ENCODE assay signal across 1 cellular context in the genomic region with DNA sequence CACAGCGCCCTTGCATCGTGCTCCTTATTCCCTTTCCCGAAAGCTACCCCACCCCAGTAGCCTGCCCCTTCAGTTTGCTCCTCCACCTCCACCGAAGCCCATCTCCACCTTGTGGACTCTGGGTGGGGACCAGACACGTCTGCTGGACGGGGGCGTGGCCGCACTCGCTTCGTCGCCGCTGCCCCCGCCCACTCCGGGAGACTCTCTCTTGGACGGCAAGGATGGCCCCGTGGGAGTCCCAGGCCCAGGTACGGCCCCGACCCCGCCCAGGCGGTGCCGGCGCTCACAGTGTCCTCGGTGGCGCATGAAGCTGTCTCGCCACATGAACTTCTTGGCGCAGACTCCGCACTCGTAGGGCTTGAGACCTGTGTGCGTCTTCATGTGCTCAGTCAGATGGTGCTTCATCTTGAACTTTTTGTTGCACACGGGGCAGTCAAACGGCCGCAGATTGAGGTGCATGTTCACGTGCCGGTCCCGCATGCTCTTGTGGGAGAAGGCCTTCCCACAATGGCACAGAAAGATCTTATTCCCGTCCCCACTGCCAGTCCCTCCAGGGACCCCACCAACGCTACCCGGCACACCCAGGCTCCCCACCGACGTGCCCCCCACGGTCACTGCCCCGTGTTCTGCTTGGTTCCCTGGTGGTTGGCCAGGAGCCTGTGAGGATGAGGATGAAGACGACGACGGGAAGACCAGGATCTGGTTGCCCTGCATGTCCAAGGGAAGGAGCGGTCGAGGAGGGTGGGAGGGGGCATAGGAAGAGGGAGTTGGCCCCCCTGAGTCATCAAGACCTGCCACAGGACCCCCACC.
A peak's percentile ranks its signal among the peaks of the same experiment; 100 is the strongest.
TF ChIP-seq lines count a peak whose summit lies in the region.

No MANE protein-coding gene starts in this region.

TF ChIP-seq in HepG2, 621 proteins besides CTCF, POLR2A, EP300 and RAD21 (continued from another document):
- TF ChIP-seq, protein P1, sequence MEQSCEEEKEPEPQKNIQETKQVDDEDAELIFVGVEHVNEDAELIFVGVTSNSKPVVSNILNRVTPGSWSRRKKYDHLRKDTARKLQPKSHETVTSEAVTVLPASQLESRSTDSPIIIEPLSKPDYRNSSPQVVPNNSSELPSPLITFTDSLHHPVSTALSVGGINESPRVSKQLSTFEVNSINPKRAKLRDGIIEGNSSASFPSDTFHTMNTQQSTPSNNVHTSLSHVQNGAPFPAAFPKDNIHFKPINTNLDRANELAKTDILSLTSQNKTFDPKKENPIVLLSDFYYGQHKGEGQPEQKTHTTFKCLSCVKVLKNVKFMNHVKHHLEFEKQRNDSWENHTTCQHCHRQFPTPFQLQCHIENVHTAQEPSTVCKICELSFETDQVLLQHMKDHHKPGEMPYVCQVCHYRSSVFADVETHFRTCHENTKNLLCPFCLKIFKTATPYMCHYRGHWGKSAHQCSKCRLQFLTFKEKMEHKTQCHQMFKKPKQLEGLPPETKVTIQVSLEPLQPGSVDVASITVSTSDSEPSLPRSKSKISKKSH (CRISPR knock-in tag; IDR thresholded peaks at IDR 0.05; ENCODE audit: borderline replicate concordance): 0 out of 2 replicates have a peak, but pooled peaks have one; percentile 38
- TF ChIP-seq ZNF589 (CRISPR knock-in tag; conservative IDR thresholded peaks at IDR 0.05) (0 out of 2 replicates have a peak, but pooled peaks have one; percentile 68), HOXA3 (CRISPR knock-in tag; IDR thresholded peaks at IDR 0.05) (no peak; the same call in 1 of the 2 replicates), ZNF382 (CRISPR knock-in tag; IDR thresholded peaks at IDR 0.05; ENCODE audit: borderline replicate concordance) (no peak), CEBPB (IDR thresholded peaks at IDR 0.05; ENCODE audit: borderline replicate concordance, low read depth, low read length) (no peak), AGO2 (optimal IDR thresholded peaks at IDR 0.05; ENCODE audit: low read depth, low read length) (peak; percentile 94), MED1 (CRISPR knock-in tag; IDR thresholded peaks at IDR 0.05) (no peak), XRCC5 (optimal IDR thresholded peaks at IDR 0.05; ENCODE audit: low read length) (no peak), ARNT (IDR thresholded peaks at IDR 0.05) (no peak), ZNF441 (CRISPR knock-in tag; IDR thresholded peaks at IDR 0.05; ENCODE audit: borderline replicate concordance) (no peak), RELA (CRISPR knock-in tag; IDR thresholded peaks at IDR 0.05) (no peak), SAP130 (CRISPR knock-in tag; IDR thresholded peaks at IDR 0.05; ENCODE audit: low read depth) (no peak), NR2F1 (CRISPR knock-in tag; IDR thresholded peaks at IDR 0.05) (no peak), KLF9 (CRISPR knock-in tag; IDR thresholded peaks at IDR 0.05; ENCODE audit: low read depth) (no peak), FOXJ3 (CRISPR knock-in tag; IDR thresholded peaks at IDR 0.05; ENCODE audit: borderline replicate concordance) (no peak), ZNF468 (CRISPR knock-in tag; IDR thresholded peaks at IDR 0.05) (no peak), KLF13 (CRISPR knock-in tag; IDR thresholded peaks at IDR 0.05) (no peak), YY1 (IDR thresholded peaks at IDR 0.05; ENCODE audit: insufficient read depth, insufficient replicate concordance, low read depth, low read length) (no peak), ZKSCAN8 (CRISPR knock-in tag; IDR thresholded peaks at IDR 0.05; ENCODE audit: borderline replicate concordance) (no peak), EED (CRISPR knock-in tag; IDR thresholded peaks at IDR 0.05) (no peak), RXRB (CRISPR knock-in tag; IDR thresholded peaks at IDR 0.05; ENCODE audit: borderline replicate concordance) (no peak), EZH2 (conservative IDR thresholded peaks at IDR 0.05; ENCODE audit: low read depth, low read length) (no peak), TCF7L2 (IDR thresholded peaks at IDR 0.05; ENCODE audit: low read depth, low read length) (no peak)
- TF ChIP-seq, protein P2, sequence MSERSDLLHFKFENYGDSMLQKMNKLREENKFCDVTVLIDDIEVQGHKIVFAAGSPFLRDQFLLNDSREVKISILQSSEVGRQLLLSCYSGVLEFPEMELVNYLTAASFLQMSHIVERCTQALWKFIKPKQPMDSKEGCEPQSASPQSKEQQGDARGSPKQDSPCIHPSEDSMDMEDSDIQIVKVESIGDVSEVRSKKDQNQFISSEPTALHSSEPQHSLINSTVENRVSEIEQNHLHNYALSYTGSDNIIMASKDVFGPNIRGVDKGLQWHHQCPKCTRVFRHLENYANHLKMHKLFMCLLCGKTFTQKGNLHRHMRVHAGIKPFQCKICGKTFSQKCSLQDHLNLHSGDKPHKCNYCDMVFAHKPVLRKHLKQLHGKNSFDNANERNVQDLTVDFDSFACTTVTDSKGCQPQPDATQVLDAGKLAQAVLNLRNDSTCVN (CRISPR knock-in tag; IDR thresholded peaks at IDR 0.05; ENCODE audit: borderline replicate concordance): no peak
- TF ChIP-seq, protein P3, sequence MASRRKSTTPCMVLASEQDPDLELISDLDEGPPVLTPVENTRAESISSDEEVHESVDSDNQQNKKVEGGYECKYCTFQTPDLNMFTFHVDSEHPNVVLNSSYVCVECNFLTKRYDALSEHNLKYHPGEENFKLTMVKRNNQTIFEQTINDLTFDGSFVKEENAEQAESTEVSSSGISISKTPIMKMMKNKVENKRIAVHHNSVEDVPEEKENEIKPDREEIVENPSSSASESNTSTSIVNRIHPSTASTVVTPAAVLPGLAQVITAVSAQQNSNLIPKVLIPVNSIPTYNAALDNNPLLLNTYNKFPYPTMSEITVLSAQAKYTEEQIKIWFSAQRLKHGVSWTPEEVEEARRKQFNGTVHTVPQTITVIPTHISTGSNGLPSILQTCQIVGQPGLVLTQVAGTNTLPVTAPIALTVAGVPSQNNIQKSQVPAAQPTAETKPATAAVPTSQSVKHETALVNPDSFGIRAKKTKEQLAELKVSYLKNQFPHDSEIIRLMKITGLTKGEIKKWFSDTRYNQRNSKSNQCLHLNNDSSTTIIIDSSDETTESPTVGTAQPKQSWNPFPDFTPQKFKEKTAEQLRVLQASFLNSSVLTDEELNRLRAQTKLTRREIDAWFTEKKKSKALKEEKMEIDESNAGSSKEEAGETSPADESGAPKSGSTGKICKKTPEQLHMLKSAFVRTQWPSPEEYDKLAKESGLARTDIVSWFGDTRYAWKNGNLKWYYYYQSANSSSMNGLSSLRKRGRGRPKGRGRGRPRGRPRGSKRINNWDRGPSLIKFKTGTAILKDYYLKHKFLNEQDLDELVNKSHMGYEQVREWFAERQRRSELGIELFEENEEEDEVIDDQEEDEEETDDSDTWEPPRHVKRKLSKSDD (CRISPR knock-in tag; IDR thresholded peaks at IDR 0.05; ENCODE audit: low read depth): no peak
- TF ChIP-seq, protein P4, sequence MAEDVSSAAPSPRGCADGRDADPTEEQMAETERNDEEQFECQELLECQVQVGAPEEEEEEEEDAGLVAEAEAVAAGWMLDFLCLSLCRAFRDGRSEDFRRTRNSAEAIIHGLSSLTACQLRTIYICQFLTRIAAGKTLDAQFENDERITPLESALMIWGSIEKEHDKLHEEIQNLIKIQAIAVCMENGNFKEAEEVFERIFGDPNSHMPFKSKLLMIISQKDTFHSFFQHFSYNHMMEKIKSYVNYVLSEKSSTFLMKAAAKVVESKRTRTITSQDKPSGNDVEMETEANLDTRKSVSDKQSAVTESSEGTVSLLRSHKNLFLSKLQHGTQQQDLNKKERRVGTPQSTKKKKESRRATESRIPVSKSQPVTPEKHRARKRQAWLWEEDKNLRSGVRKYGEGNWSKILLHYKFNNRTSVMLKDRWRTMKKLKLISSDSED (CRISPR knock-in tag; IDR thresholded peaks at IDR 0.05): no peak
- TF ChIP-seq, protein P5, sequence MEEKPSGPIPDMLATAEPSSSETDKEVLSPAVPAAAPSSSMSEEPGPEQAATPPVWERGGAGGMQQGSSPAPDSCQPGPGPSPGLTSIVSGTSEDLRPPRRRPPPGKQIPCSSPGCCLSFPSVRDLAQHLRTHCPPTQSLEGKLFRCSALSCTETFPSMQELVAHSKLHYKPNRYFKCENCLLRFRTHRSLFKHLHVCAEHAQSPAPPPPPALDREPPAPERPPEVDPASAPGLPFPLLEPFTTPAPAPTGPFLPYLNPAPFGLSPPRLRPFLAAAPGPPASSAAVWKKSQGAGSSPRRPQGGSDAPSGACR (CRISPR knock-in tag; IDR thresholded peaks at IDR 0.05): no peak
- TF ChIP-seq, protein P6, sequence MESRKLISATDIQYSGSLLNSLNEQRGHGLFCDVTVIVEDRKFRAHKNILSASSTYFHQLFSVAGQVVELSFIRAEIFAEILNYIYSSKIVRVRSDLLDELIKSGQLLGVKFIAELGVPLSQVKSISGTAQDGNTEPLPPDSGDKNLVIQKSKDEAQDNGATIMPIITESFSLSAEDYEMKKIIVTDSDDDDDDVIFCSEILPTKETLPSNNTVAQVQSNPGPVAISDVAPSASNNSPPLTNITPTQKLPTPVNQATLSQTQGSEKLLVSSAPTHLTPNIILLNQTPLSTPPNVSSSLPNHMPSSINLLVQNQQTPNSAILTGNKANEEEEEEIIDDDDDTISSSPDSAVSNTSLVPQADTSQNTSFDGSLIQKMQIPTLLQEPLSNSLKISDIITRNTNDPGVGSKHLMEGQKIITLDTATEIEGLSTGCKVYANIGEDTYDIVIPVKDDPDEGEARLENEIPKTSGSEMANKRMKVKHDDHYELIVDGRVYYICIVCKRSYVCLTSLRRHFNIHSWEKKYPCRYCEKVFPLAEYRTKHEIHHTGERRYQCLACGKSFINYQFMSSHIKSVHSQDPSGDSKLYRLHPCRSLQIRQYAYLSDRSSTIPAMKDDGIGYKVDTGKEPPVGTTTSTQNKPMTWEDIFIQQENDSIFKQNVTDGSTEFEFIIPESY (CRISPR knock-in tag; IDR thresholded peaks at IDR 0.05): no peak; the same call in 1 of the 2 replicates
- TF ChIP-seq, protein P7, sequence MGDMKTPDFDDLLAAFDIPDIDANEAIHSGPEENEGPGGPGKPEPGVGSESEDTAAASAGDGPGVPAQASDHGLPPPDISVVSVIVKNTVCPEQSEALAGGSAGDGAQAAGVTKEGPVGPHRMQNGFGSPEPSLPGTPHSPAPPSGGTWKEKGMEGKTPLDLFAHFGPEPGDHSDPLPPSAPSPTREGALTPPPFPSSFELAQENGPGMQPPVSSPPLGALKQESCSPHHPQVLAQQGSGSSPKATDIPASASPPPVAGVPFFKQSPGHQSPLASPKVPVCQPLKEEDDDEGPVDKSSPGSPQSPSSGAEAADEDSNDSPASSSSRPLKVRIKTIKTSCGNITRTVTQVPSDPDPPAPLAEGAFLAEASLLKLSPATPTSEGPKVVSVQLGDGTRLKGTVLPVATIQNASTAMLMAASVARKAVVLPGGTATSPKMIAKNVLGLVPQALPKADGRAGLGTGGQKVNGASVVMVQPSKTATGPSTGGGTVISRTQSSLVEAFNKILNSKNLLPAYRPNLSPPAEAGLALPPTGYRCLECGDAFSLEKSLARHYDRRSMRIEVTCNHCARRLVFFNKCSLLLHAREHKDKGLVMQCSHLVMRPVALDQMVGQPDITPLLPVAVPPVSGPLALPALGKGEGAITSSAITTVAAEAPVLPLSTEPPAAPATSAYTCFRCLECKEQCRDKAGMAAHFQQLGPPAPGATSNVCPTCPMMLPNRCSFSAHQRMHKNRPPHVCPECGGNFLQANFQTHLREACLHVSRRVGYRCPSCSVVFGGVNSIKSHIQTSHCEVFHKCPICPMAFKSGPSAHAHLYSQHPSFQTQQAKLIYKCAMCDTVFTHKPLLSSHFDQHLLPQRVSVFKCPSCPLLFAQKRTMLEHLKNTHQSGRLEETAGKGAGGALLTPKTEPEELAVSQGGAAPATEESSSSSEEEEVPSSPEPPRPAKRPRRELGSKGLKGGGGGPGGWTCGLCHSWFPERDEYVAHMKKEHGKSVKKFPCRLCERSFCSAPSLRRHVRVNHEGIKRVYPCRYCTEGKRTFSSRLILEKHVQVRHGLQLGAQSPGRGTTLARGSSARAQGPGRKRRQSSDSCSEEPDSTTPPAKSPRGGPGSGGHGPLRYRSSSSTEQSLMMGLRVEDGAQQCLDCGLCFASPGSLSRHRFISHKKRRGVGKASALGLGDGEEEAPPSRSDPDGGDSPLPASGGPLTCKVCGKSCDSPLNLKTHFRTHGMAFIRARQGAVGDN (CRISPR knock-in tag; IDR thresholded peaks at IDR 0.05): peak; percentile 43; the same call in 1 of the 2 replicates
- TF ChIP-seq, protein P8, sequence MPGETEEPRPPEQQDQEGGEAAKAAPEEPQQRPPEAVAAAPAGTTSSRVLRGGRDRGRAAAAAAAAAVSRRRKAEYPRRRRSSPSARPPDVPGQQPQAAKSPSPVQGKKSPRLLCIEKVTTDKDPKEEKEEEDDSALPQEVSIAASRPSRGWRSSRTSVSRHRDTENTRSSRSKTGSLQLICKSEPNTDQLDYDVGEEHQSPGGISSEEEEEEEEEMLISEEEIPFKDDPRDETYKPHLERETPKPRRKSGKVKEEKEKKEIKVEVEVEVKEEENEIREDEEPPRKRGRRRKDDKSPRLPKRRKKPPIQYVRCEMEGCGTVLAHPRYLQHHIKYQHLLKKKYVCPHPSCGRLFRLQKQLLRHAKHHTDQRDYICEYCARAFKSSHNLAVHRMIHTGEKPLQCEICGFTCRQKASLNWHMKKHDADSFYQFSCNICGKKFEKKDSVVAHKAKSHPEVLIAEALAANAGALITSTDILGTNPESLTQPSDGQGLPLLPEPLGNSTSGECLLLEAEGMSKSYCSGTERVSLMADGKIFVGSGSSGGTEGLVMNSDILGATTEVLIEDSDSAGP (CRISPR knock-in tag; IDR thresholded peaks at IDR 0.05; ENCODE audit: borderline replicate concordance): peak; percentile 57; the same call in 1 of the 2 replicates
TF ChIP-seq in HepG2: peak in this region for 12.
